In the genomic region with DNA sequence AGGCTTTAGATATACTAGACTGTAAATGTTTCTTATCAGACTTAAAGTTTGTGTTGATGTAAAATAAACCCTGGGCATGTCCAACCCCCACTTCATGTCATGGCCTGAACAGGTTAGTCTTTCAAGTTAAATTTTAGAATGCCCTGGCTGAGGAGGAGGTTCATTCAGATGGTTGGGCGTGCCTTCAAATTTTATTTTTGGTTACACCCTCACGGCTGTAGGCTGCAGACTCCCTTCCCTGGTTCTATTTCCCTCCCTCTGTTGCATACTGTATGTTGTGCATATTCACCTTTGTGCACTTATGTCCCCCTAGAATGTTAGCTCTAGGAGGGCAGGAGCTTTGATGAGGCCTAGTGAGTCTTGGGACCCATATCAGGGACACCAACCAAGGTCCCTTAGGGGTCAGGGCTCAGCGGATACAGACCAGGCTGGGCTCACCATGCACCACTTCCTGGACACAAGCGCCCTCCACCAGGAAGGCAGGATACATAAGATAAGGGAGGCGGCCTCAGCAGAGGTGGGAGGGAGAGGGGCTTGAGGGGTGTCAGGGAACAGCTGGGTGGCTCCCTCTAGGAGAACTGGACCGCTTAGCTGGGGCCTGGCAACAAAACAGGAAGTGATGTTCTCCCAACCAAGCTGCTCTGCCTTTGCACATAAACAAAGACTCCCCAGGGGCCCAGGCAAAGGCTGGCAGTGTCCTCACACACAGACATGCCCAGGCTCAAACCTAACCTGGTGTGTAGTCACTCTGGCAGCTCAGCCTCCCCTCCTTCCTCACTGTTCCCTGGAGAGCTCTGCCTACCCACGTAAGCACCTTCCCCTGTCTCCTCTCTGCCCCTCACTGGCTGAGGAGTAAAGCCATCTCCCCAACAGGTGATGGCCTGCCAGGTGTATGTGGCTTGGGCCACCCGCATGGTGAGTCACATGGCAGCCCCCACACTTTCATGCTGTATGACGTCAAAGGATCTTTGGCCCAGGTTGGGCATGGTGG, we compare ENCODE assay signal across 9 cellular contexts. TPM values are rescaled to one million over a fixed set of nuclear protein-coding genes. Genes with fewer than 3 reads are reported as not detected.
DNase-seq lines count a peak whose midpoint lies in the region; TF ChIP-seq lines count a peak whose summit lies in the region.
"Had no signal": no experiment of that assay in that cellular context is flagged by ENCODE, and none has a peak within 500 bp of the region (broad histone marks: within the 10 kb centered on the region; RNA-seq: fewer than 3 reads in every experiment).

No MANE protein-coding gene starts in this region.

- no peaks in the 10 kb centered on the region for H3K36me3 ChIP-seq in rectal smooth muscle tissue (ENCODE audit: control insufficient read depth, insufficient read depth, low read length)

- peaks cover 8% of the 10 kb centered on the region for H3K4me1 ChIP-seq in rectal smooth muscle tissue (ENCODE audit: control insufficient read depth, insufficient read depth, low read length)

- peak; percentile 38 for DNase-seq in NCI-H748 (lab: John Stamatoyannopoulos, UW; ENCODE audit: unreplicated experiment)
- no peak for DNase-seq in NCI-H748 treated with DMSO at 0.1 percent for 48 hours (lab: John Stamatoyannopoulos, UW)
- DNase-seq in NCI-H345 (lab: John Stamatoyannopoulos, UW) = peak; percentile 93
- no peak for DNase-seq in endothelial cell (ENCODE audit: low spot score)
- no peak for DNase-seq in stimulated activated CD4-positive, alpha-beta T cell treated with anti-CD3 and anti-CD28 coated beads, Interleukin-2, amount 100 ng/mL, for 48 hours
- no peak for DNase-seq in LoVo (ENCODE audit: low spot score)
- DNase-seq in GM10266 (ENCODE audit: extremely low spot score) = no peak
- DNase-seq: HFFc6 had no signal

- H3K36me3 Mint-ChIP-seq in endothelial cell (ENCODE audit: low read depth, unreplicated experiment) = peaks cover 6% of the 10 kb centered on the region

- H3K27me3 ChIP-seq in rectal smooth muscle tissue (ENCODE audit: control insufficient read depth, insufficient read depth, low read length) = no peaks in the 10 kb centered on the region

- no peaks in the 10 kb centered on the region for H3K9me3 Mint-ChIP-seq in endothelial cell (ENCODE audit: unreplicated experiment)
- H3K9me3 Mint-ChIP-seq: HFFc6 had no signal

- TF ChIP-seq CTCF in endothelial cell (IDR thresholded peaks at IDR 0.05; ENCODE audit: unreplicated experiment) (no peak), GM10266 (IDR thresholded peaks at IDR 0.05; ENCODE audit: control insufficient read depth, insufficient read depth, low read depth, missing control alignments) (no peak)

- no peak overlapping the region for H3K4me3 Mint-ChIP-seq in endothelial cell (ENCODE audit: unreplicated experiment)
- H3K4me3 Mint-ChIP-seq: HFFc6 had no signal

- peaks cover 12% of the 10 kb centered on the region for H3K4me1 Mint-ChIP-seq in endothelial cell (ENCODE audit: unreplicated experiment)

- no peak overlapping the region for H3K27ac ChIP-seq in rectal smooth muscle tissue (ENCODE audit: low read depth, low read length)

- H3K27ac Mint-ChIP-seq in endothelial cell (ENCODE audit: unreplicated experiment) = peak overlapping the region; percentile 52
- H3K27ac Mint-ChIP-seq: HFFc6 had no signal

- peaks cover 13% of the 10 kb centered on the region for H3K27me3 Mint-ChIP-seq in endothelial cell (ENCODE audit: unreplicated experiment)

- H3K4me3 ChIP-seq in rectal smooth muscle tissue (ENCODE audit: low read length) = no peak overlapping the region

- H3K9ac ChIP-seq in rectal smooth muscle tissue (ENCODE audit: low read length) = peak overlapping the region; percentile 17

RNA-seq across cellular contexts. Expression of gene BICD2, which starts 5.7 kb away (rescaled TPM):
- total RNA-seq in endothelial cell (ENCODE audit: unreplicated experiment) = 31.8 TPM

Comparison
In these comparisons a context has a peak if more than half of its experiments do, and no peak if none do; other contexts are left out.
1. DNase-seq: peak in NCI-H748 (single experiment) and NCI-H345 (single experiment); none in NCI-H748 treated with DMSO at 0.1 percent for 48 hours (single experiment), endothelial cell (single experiment), stimulated activated CD4-positive, alpha-beta T cell treated with anti-CD3 and anti-CD28 coated beads, Interleukin-2, amount 100 ng/mL, for 48 hours (0 of 2), LoVo (single experiment) and GM10266 (single experiment).